29 cellular contexts compared by ENCODE assay signal in genomic region chr18:58190842-58191530, GRCh38.
A peak's percentile ranks its signal among the peaks of the same experiment; 100 is the strongest.
DNase-seq lines count a peak whose midpoint lies in the region; ATAC-seq, FAIRE-seq and TF ChIP-seq lines count a peak whose summit lies in the region.
"Had no signal": no experiment of that assay in that cellular context is flagged by ENCODE, and none has a peak within 500 bp of the region (broad histone marks: within the 10 kb centered on the region; RNA-seq: fewer than 3 reads in every experiment).

No MANE protein-coding gene starts in this region.

- no peaks in the 10 kb centered on the region for H3K9me3 ChIP-seq in esophagus muscularis mucosa
- H3K9me3 ChIP-seq: gastrocnemius medialis, lower lobe of right lung, right lobe of liver, thyroid gland, uterus had no signal

- TF ChIP-seq EP300 in esophagus muscularis mucosa (IDR thresholded peaks at IDR 0.05) = no peak

- no peaks in the 10 kb centered on the region for H3K36me3 Mint-ChIP-seq in HFFc6 (ENCODE audit: low read depth)
- no peaks in the 10 kb centered on the region for H3K36me3 Mint-ChIP-seq in stimulated activated memory B cell treated with anti-CD40 and anti-IgM and Interleukin-4, amounts not matched to agents 10 μg/mL and 1 μg/mL and 100 μg/mL, for 72 hours
- H3K36me3 Mint-ChIP-seq: brain; CD4-positive, CD25-positive, alpha-beta regulatory T cell; IgD-negative memory B cell; naive thymus-derived CD4-positive, alpha-beta T cell had no signal

- H3K36me3 ChIP-seq in esophagus muscularis mucosa = no peaks in the 10 kb centered on the region
- H3K36me3 ChIP-seq: gastrocnemius medialis, lower lobe of right lung, right lobe of liver, thyroid gland, uterus had no signal

- peaks cover 6% of the 10 kb centered on the region for H3K27me3 Mint-ChIP-seq in HFFc6 (ENCODE audit: insufficient read depth)
- H3K27me3 Mint-ChIP-seq in stimulated activated memory B cell treated with anti-CD40 and anti-IgM and Interleukin-4, amounts not matched to agents 10 μg/mL and 1 μg/mL and 100 μg/mL, for 72 hours = no peaks in the 10 kb centered on the region
- H3K27me3 Mint-ChIP-seq: brain, IgD-negative memory B cell had no signal

- no peaks in the 10 kb centered on the region for H3K9me3 Mint-ChIP-seq in HFFc6
- H3K9me3 Mint-ChIP-seq in stimulated activated memory B cell treated with anti-CD40 and anti-IgM and Interleukin-4, amounts not matched to agents 10 μg/mL and 1 μg/mL and 100 μg/mL, for 72 hours = no peaks in the 10 kb centered on the region
- H3K9me3 Mint-ChIP-seq: activated T-cell treated with anti-CD3 and anti-CD28 coated beads, Interleukin-2, amount 50 U/mL, for 4 hours; brain; H9; IgD-negative memory B cell; naive thymus-derived CD4-positive, alpha-beta T cell had no signal

- peaks cover 43% of the 10 kb centered on the region for H3K4me1 Mint-ChIP-seq in HFFc6 (ENCODE audit: low read depth)
- peaks cover 18% of the 10 kb centered on the region for H3K4me1 Mint-ChIP-seq in stimulated activated memory B cell treated with anti-CD40 and anti-IgM and Interleukin-4, amounts not matched to agents 10 μg/mL and 1 μg/mL and 100 μg/mL, for 72 hours

- H3K27ac Mint-ChIP-seq in HFFc6 = peak overlapping the region; percentile 20; the same call in 1 of the 2 replicates
- H3K27ac Mint-ChIP-seq in stimulated activated memory B cell treated with anti-CD40 and anti-IgM and Interleukin-4, amounts not matched to agents 10 μg/mL and 1 μg/mL and 100 μg/mL, for 72 hours = no peak overlapping the region
- H3K27ac Mint-ChIP-seq: CD4-positive, CD25-positive, alpha-beta regulatory T cell; H9; naive thymus-derived CD4-positive, alpha-beta T cell had no signal

- no peak for TF ChIP-seq POLR2A in esophagus muscularis mucosa (IDR thresholded peaks at IDR 0.05; ENCODE audit: low read depth)

- H3K27ac ChIP-seq in esophagus muscularis mucosa (replicated peaks in 1 of 4) = no peak overlapping the region
- H3K27ac ChIP-seq: gastrocnemius medialis, lower lobe of right lung, right lobe of liver, thyroid gland, uterus had no signal

- in situ Hi-C loops in ACHN (cut with HindIII; ENCODE audit: low pct_ligation_motif_present, low pct_unique_long_range_greater_than_20kb, low sequenced_read_pairs) = no loop called here

- 84% methylated on average over 5 of the region's 5 CpGs for WGBS in esophagus muscularis mucosa

- intact Hi-C loops in esophagus muscularis mucosa (cut with DNase I) = loop anchor here (5.0 kb wide), 1 partner anchor 131 kb away; no protein-coding TSS in a partner anchor

- DNase-seq in ACHN (peak; percentile 19), HFFc6 (no peak), RCC 7860 (ENCODE audit: low spot score) (no peak), esophagus muscularis mucosa (ENCODE audit: extremely low spot score) (peak; percentile 34), SK-N-DZ (ENCODE audit: low spot score) (no peak), DMS 273 (lab: John Stamatoyannopoulos, UW; ENCODE audit: unreplicated experiment) (no peak)
- DNase-seq: activated CD4-positive, alpha-beta T cell treated with anti-CD3 and anti-CD28 coated beads, Interleukin-2, amount 50 U/mL, for 1 hour; activated CD4-positive, CD25-positive, alpha-beta regulatory T cell; activated gamma-delta T cell treated with Interleukin-2 at 50 U/mL for 16 hours; activated T-cell treated with anti-CD3 and anti-CD28 coated beads, Interleukin-2, amount 50 U/mL, for 4 hours; CD4-positive, CD25-positive, alpha-beta regulatory T cell; gastrocnemius medialis; H9; lower lobe of right lung; midbrain; naive thymus-derived CD4-positive, alpha-beta T cell; NCI-H1092 treated with DMSO at 0.1 percent for 48 hours; NCI-H1694 treated with DMSO at 0.1 percent for 48 hours; NK-92 treated with Interleukin-12 subunit alpha and Interleukin-12 subunit beta, amount 100 ng/mL, for 24 hours; right lobe of liver; SHP77; stimulated activated CD4-positive, alpha-beta T cell treated with anti-CD3 and anti-CD28 coated beads, Interleukin-2, amount 100 ng/mL, for 48 hours; thyroid gland; uterus had no signal

- no peak overlapping the region for H3K4me3 Mint-ChIP-seq in HFFc6
- no peak overlapping the region for H3K4me3 Mint-ChIP-seq in stimulated activated memory B cell treated with anti-CD40 and anti-IgM and Interleukin-4, amounts not matched to agents 10 μg/mL and 1 μg/mL and 100 μg/mL, for 72 hours
- H3K4me3 Mint-ChIP-seq: activated T-cell treated with anti-CD3 and anti-CD28 coated beads, Interleukin-2, amount 50 U/mL, for 4 hours; brain; CD4-positive, CD25-positive, alpha-beta regulatory T cell; H9; IgD-negative memory B cell; naive thymus-derived CD4-positive, alpha-beta T cell had no signal

- ATAC-seq in GM19035 (IDR thresholded peaks at IDR 0.05; ENCODE audit: unreplicated experiment) = no peak
- ATAC-seq in stimulated activated memory B cell treated with anti-CD40 and anti-IgM and Interleukin-4, amounts not matched to agents 10 μg/mL and 1 μg/mL and 100 μg/mL, for 72 hours = no peak
- ATAC-seq: activated T-cell treated with anti-CD3 and anti-CD28 coated beads, Interleukin-2, amount 50 U/mL, for 4 hours; gastrocnemius medialis; lower lobe of right lung; naive thymus-derived CD4-positive, alpha-beta T cell had no signal

- no peaks in the 10 kb centered on the region for H3K27me3 ChIP-seq in esophagus muscularis mucosa
- H3K27me3 ChIP-seq: gastrocnemius medialis, right lobe of liver, thyroid gland, uterus had no signal

- peak; percentile 72 for FAIRE-seq in RCC 7860 (lab: Jason Lieb, UNC)
- FAIRE-seq: GM12892 had no signal

- no peak overlapping the region for H3K4me3 ChIP-seq in esophagus muscularis mucosa
- H3K4me3 ChIP-seq: gastrocnemius medialis, lower lobe of right lung, right lobe of liver, thyroid gland, uterus had no signal

- TF ChIP-seq CTCF in HFFc6 (IDR thresholded peaks at IDR 0.05) = no peak
- no peak for TF ChIP-seq CTCF in esophagus muscularis mucosa (IDR thresholded peaks at IDR 0.05)

- peaks cover 13 to 44% (median 34%) of the 10 kb centered on the region in 4 donors for H3K4me1 ChIP-seq in esophagus muscularis mucosa
- H3K4me1 ChIP-seq: uterus had no signal

Comparison
In these comparisons a context has a peak if more than half of its experiments do, and no peak if none do; other contexts are left out.
1. DNase-seq: peak in ACHN (single experiment) and esophagus muscularis mucosa (single experiment); none in HFFc6 (single experiment), RCC 7860 (single experiment), SK-N-DZ (single experiment) and DMS 273 (single experiment).